16 cellular contexts compared by ENCODE assay signal in the genomic region with DNA sequence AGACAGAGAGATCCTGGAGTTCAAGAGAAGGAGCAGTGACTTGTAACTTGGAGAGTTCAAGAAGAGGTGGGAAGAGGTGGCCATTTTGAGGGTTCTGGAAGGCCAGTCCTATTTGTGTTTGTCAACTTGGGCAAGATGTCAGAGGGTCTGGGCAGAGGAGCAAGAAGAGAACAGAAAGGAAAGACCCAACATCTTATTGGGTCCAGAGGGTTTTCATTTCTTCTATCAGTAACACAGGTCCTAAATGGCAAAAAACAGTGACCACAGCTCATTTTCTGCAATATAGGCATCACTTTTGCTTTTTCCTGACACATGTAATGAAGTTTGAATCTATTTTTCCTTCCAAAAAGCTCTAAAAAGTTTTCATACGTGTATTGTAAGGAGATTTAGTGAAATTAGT. TPM values are rescaled to one million over a fixed set of nuclear protein-coding genes. Genes with fewer than 3 reads are reported as not detected.
DNase-seq lines count a peak whose midpoint lies in the region; ATAC-seq and TF ChIP-seq lines count a peak whose summit lies in the region.
"Had no signal": no experiment of that assay in that cellular context is flagged by ENCODE, and none has a peak within 500 bp of the region (broad histone marks: within the 10 kb centered on the region; RNA-seq: fewer than 3 reads in every experiment).

No MANE protein-coding gene starts in this region.

- CTCF ChIA-PET in HEK293 (lab: Yijun Ruan, JAX) = interaction anchor here (2.4 kb wide), 1 partner anchor 27 kb away, joined by 5 read pairs; no protein-coding TSS in a partner anchor

- no peak for DNase-seq in adipocyte (ENCODE audit: low read depth)
- DNase-seq in lower lobe of right lung = no peak
- DNase-seq in tibial artery = no peak
- no peak for DNase-seq in SIG-M5 treated with dmso at 0.1 percent for 504 hours (lab: John Stamatoyannopoulos, UW; ENCODE audit: unreplicated experiment)
- no peak for DNase-seq in activated CD4-positive, alpha-beta T cell treated with anti-CD3 and anti-CD28 coated beads for 48 hours
- no peak for DNase-seq in NCI-H82 (lab: John Stamatoyannopoulos, UW)
- no peak for DNase-seq in activated CD4-positive, alpha-beta T cell treated with anti-CD3 and anti-CD28 coated beads, Interleukin-2, amount 50 U/mL, for 4 hours
- DNase-seq: activated CD4-positive, alpha-beta T cell treated with anti-CD3 and anti-CD28 coated beads for 4 hours; activated T-cell treated with anti-CD3 and anti-CD28 coated beads, Interleukin-2, amount 50 U/mL, for 24 hours; BE2C; cortex of kidney; DND-41; NCI-H1930; NCI-H524 treated with DMSO at 0.1 percent for 48 hours; stimulated activated CD4-positive, alpha-beta T cell treated with anti-CD3 and anti-CD28 coated beads, Interleukin-4, amount 100 ng/mL, for 4 hours had no signal

- H3K27ac ChIP-seq in HEK293 (ENCODE audit: extremely low read depth, low read depth, low read length) = peak overlapping the region; percentile 54
- H3K27ac ChIP-seq in lower lobe of right lung = peak overlapping the region; percentile 57
- H3K27ac ChIP-seq in tibial artery = peak overlapping the region; percentile 66 to 68

- no peak for TF ChIP-seq CTCF in HEK293 (tag by site-specific recombination; IDR thresholded peaks at IDR 0.05)
- no peak for TF ChIP-seq CTCF in lower lobe of right lung (IDR thresholded peaks at IDR 0.05)
- no peak for TF ChIP-seq CTCF in tibial artery (IDR thresholded peaks at IDR 0.05)

- H3K9me3 ChIP-seq in HEK293 (ENCODE audit: control insufficient read depth, insufficient read depth, low read depth, low read length) (no peaks in the 10 kb centered on the region), adipocyte (ENCODE audit: control insufficient read depth, low read length) (no peaks in the 10 kb centered on the region), lower lobe of right lung (no peaks in the 10 kb centered on the region), tibial artery (no peaks in the 10 kb centered on the region)
- H3K9me3 ChIP-seq: BE2C had no signal

- no peaks in the 10 kb centered on the region for H3K27me3 ChIP-seq in adipocyte (replicated peaks; ENCODE audit: control insufficient read depth, insufficient read depth, low read length)
- H3K27me3 ChIP-seq in lower lobe of right lung (ENCODE audit: low read depth) = no peaks in the 10 kb centered on the region
- H3K27me3 ChIP-seq in tibial artery = no peaks in the 10 kb centered on the region
- H3K27me3 ChIP-seq: BE2C had no signal

- no peaks in the 10 kb centered on the region for H3K36me3 ChIP-seq in HEK293 (ENCODE audit: control insufficient read depth in 2 of 2, insufficient read depth in 1 of 2, low read length in 2 of 2)
- no peaks in the 10 kb centered on the region for H3K36me3 ChIP-seq in adipocyte (ENCODE audit: control insufficient read depth, insufficient read depth, low read length, severe bottlenecking)
- H3K36me3 ChIP-seq in lower lobe of right lung = no peaks in the 10 kb centered on the region
- H3K36me3 ChIP-seq in tibial artery = no peaks in the 10 kb centered on the region
- H3K36me3 ChIP-seq: BE2C had no signal

- POLR2A ChIA-PET in HEK293 (lab: Yijun Ruan, JAX) = no interaction called here

- intact Hi-C loops in lower lobe of right lung (cut with DNase I) (no loop called here), tibial artery (cut with DNase I; ENCODE audit: low total_unique reads) (no loop called here)

- peak overlapping the region; percentile 4 for H3K9ac ChIP-seq in adipocyte (ENCODE audit: low read length)

- peaks cover 34% of the 10 kb centered on the region for H3K4me1 ChIP-seq in HEK293 (ENCODE audit: control insufficient read depth, insufficient read depth, low read length)
- peaks cover 36% of the 10 kb centered on the region for H3K4me1 ChIP-seq in adipocyte (ENCODE audit: control insufficient read depth, insufficient read depth, low read length)
- H3K4me1 ChIP-seq in lower lobe of right lung = peaks cover 10% of the 10 kb centered on the region
- peaks cover 0 to 20% (median 7%) of the 10 kb centered on the region in 4 donors for H3K4me1 ChIP-seq in tibial artery
- H3K4me1 ChIP-seq: BE2C had no signal

- no peak for ATAC-seq in lower lobe of right lung

- no peak overlapping the region for H3K4me3 ChIP-seq in HEK293 (ENCODE audit: low read depth, low read length)
- H3K4me3 ChIP-seq in adipocyte (ENCODE audit: low read length) = no peak overlapping the region
- H3K4me3 ChIP-seq in lower lobe of right lung = no peak overlapping the region
- no peak overlapping the region for H3K4me3 ChIP-seq in tibial artery

TF ChIP-seq in HEK293, 187 proteins besides CTCF, POLR2A, EP300 and RAD21:
- no peak for TF ChIP-seq ZNF792 (tag by site-specific recombination; IDR thresholded peaks at IDR 0.05)
- TF ChIP-seq ZNF677 (tag by site-specific recombination; IDR thresholded peaks at IDR 0.05) = peak; percentile 93
- TF ChIP-seq ZNF114 (tag by site-specific recombination; IDR thresholded peaks at IDR 0.05) = peak; percentile 21; the same call in 1 of the 2 replicates

RNA-seq across cellular contexts. Expression of a gene that starts 38.3 kb away (rescaled TPM):
- total RNA-seq in lower lobe of right lung = 2.6 TPM
